In genomic region chr1:201223852-201224670, GRCh38 we compare ENCODE assay signal across 19 cellular contexts. TPM values are rescaled to one million over a fixed set of nuclear protein-coding genes. Genes with fewer than 3 reads are reported as not detected.
"Had no signal": no experiment of that assay in that cellular context is flagged by ENCODE, and none has a peak within 500 bp of the region (broad histone marks: within the 10 kb centered on the region; RNA-seq: fewer than 3 reads in every experiment).

No MANE protein-coding gene starts in this region.

- H3K4me3 Mint-ChIP-seq: activated naive CD8-positive, alpha-beta T cell; immature natural killer cell; naive thymus-derived CD8-positive, alpha-beta T cell; stimulated activated naive CD8-positive, alpha-beta T cell treated with anti-CD3 and anti-CD28 coated beads, Interleukin-15, Interleukin-2, amounts not matched to agents 100 ng/mL and 50 ng/mL, for 24 hours had no signal

- ATAC-seq: activated CD4-positive, CD25-positive, alpha-beta regulatory T cell treated with anti-CD3 and anti-CD28 coated beads, Interleukin-2, amount 50 U/mL, for 24 hours; heart right ventricle; naive thymus-derived CD8-positive, alpha-beta T cell had no signal

- H3K36me3 ChIP-seq: esophagus squamous epithelium, heart right ventricle, spleen had no signal

- H3K27me3 Mint-ChIP-seq: stimulated activated naive CD8-positive, alpha-beta T cell treated with anti-CD3 and anti-CD28 coated beads, Interleukin-15, Interleukin-2, amounts not matched to agents 100 ng/mL and 50 ng/mL, for 24 hours had no signal

- H3K4me3 ChIP-seq: esophagus squamous epithelium, heart right ventricle, spleen had no signal

- H3K27ac ChIP-seq: esophagus squamous epithelium, heart right ventricle, parathyroid adenoma, spleen had no signal

- H3K36me3 Mint-ChIP-seq: activated naive CD8-positive, alpha-beta T cell; immature natural killer cell; naive thymus-derived CD8-positive, alpha-beta T cell had no signal

- H3K9me3 Mint-ChIP-seq: immature natural killer cell; naive thymus-derived CD8-positive, alpha-beta T cell; stimulated activated naive CD8-positive, alpha-beta T cell treated with anti-CD3 and anti-CD28 coated beads, Interleukin-15, Interleukin-2, amounts not matched to agents 100 ng/mL and 50 ng/mL, for 24 hours had no signal

- DNase-seq: activated CD4-positive, alpha-beta T cell treated with anti-CD3 and anti-CD28 coated beads, Interleukin-2, amount 50 U/mL, for 1 hour; activated gamma-delta T cell treated with Interleukin-2 at 50 U/mL for 16 hours; cerebellar nuclear complex; effector CD8-positive, alpha-beta T cell; esophagus squamous epithelium; heart right ventricle; immature natural killer cell; mesenchymal stem cell; spleen; T1000; trophoblast cell had no signal

- H3K4me1 Mint-ChIP-seq: immature natural killer cell had no signal

- H3K27ac Mint-ChIP-seq: activated naive CD8-positive, alpha-beta T cell; immature natural killer cell; naive thymus-derived CD8-positive, alpha-beta T cell; stimulated activated naive CD8-positive, alpha-beta T cell treated with anti-CD3 and anti-CD28 coated beads, Interleukin-15, Interleukin-2, amounts not matched to agents 100 ng/mL and 50 ng/mL, for 24 hours had no signal

- H3K9me3 ChIP-seq: esophagus squamous epithelium, heart right ventricle, spleen had no signal

- H3K4me1 ChIP-seq: heart right ventricle, parathyroid adenoma had no signal

RNA-seq across cellular contexts. Expression of gene IGFN1, which starts 33.4 kb away (rescaled TPM):
- total RNA-seq: endothelial cell of umbilical vein; esophagus squamous epithelium; naive thymus-derived CD8-positive, alpha-beta T cell; spleen; T-helper 1 cell treated with Interleukin-12 subunit alpha and Interleukin-12 subunit beta and Interleukin-4 antibody, amounts not matched to agents 30 ng/mL and 1 ng/mL, for 36 hours had no signal

RNA-seq across cellular contexts. Expression of gene PKP1, which starts 59.2 kb away (rescaled TPM):
- total RNA-seq: endothelial cell of umbilical vein; liver; naive thymus-derived CD8-positive, alpha-beta T cell; spleen; T-helper 1 cell treated with Interleukin-12 subunit alpha and Interleukin-12 subunit beta and Interleukin-4 antibody, amounts not matched to agents 30 ng/mL and 1 ng/mL, for 36 hours had no signal
